27 cellular contexts compared by ENCODE assay signal in genomic region chr14:73339206-73339605, GRCh38.
DNase-seq lines count a peak whose midpoint lies in the region; ATAC-seq, FAIRE-seq and TF ChIP-seq lines count a peak whose summit lies in the region.
"Had no signal": no experiment of that assay in that cellular context is flagged by ENCODE, and none has a peak within 500 bp of the region (broad histone marks: within the 10 kb centered on the region; RNA-seq: fewer than 3 reads in every experiment).

No MANE protein-coding gene starts in this region.

- H3K36me3 ChIP-seq in HEK293 (ENCODE audit: control insufficient read depth in 2 of 2, insufficient read depth in 1 of 2, low read length in 2 of 2) (no peaks in the 10 kb centered on the region), WERI-Rb-1 (peaks cover 8% of the 10 kb centered on the region)
- H3K36me3 ChIP-seq: SJCRH30 had no signal

- H3K4me1 ChIP-seq in HEK293 (ENCODE audit: control insufficient read depth, insufficient read depth, low read length), result peaks cover 11% of the 10 kb centered on the region; the same call in 1 of the 2 replicates
- H3K4me1 ChIP-seq: A549; BLaER1 treated with 17β-estradiol and CSF1 and Interleukin-3, amounts not matched to agents 10 nM and 100 nM; SJCRH30 had no signal

- ATAC-seq in HG03442 (IDR thresholded peaks at IDR 0.05; ENCODE audit: unreplicated experiment), result no peak
- ATAC-seq: A549, HepG2, PC-3, Right ventricle myocardium inferior had no signal

- H3K9me3 ChIP-seq in HEK293 (ENCODE audit: control insufficient read depth, insufficient read depth, low read depth, low read length) (no peaks in the 10 kb centered on the region), WERI-Rb-1 (ENCODE audit: severe bottlenecking) (no peaks in the 10 kb centered on the region)
- H3K9me3 ChIP-seq: A549, SJCRH30 had no signal

- CTCF ChIA-PET in HEK293 (lab: Yijun Ruan, JAX), result interaction anchor here (0.6 kb wide), 1 partner anchor 453 kb away, joined by 3 read pairs; no protein-coding TSS in a partner anchor

- no peaks in the 10 kb centered on the region for H3K27me3 ChIP-seq in WERI-Rb-1 (ENCODE audit: insufficient read depth, low read depth, severe bottlenecking)
- H3K27me3 ChIP-seq: BLaER1 treated with 17β-estradiol and CSF1 and Interleukin-3, amounts not matched to agents 10 nM and 100 nM; SJCRH30 had no signal

- DNase-seq in WERI-Rb-1 (no peak), islet precursor cell (peak; percentile 64), urothelium cell line (ENCODE audit: low spot score) (no peak), NK-92 (lab: John Stamatoyannopoulos, UW; ENCODE audit: unreplicated experiment) (no peak)
- DNase-seq in activated effector memory CD4-positive, alpha-beta T cell treated with Interleukin-2 at 50 U/mL for 16 hours, result no peak
- DNase-seq: AML-193; CD4-positive, alpha-beta T cell; COR-L47; DMS53; HCEC 1CT; MV-4-11; NCI-H1105; NCI-H1436 treated with DMSO at 0.1 percent for 48 hours; NCI-H187 treated with DMSO at 0.1 percent for 48 hours; NCI-H2171 treated with DMSO at 0.1 percent for 48 hours; NCI-H345; NCI-H510A treated with DMSO at 0.1 percent for 48 hours; NK-92 treated with Interleukin-12 subunit alpha and Interleukin-12 subunit beta, amount 100 ng/mL, for 24 hours; PC-3; SJCRH30 had no signal

- H3K4me3 ChIP-seq in HEK293 (ENCODE audit: low read depth, low read length) (no peak overlapping the region), WERI-Rb-1 (ENCODE audit: low read depth, low read length) (no peak overlapping the region)
- H3K4me3 ChIP-seq: A549; BLaER1 treated with 17β-estradiol and CSF1 and Interleukin-3, amounts not matched to agents 10 nM and 100 nM; SJCRH30 had no signal

- POLR2A ChIA-PET in HEK293 (lab: Yijun Ruan, JAX), result no interaction called here

- H3K27ac ChIP-seq in HEK293 (ENCODE audit: extremely low read depth, low read depth, low read length) (no peak overlapping the region), WERI-Rb-1 (peak overlapping the region; percentile 80)
- H3K27ac ChIP-seq: A549; BLaER1 treated with 17β-estradiol and CSF1 and Interleukin-3, amounts not matched to agents 10 nM and 100 nM; SJCRH30 had no signal

- FAIRE-seq in urothelium cell line (lab: Jason Lieb, UNC), result peak; percentile 67
- FAIRE-seq: A549, H1, HepG2 had no signal

- no peak for TF ChIP-seq CTCF in HEK293 (tag by site-specific recombination; IDR thresholded peaks at IDR 0.05)
- TF ChIP-seq CTCF in WERI-Rb-1 (IDR thresholded peaks at IDR 0.05; ENCODE audit: low read depth, low read length), result no peak

TF ChIP-seq in HEK293, 187 proteins besides CTCF, POLR2A, EP300 and RAD21:
- TF ChIP-seq ZNF223 (tag by site-specific recombination; IDR thresholded peaks at IDR 0.05) (no peak), ZSCAN23 (tag by site-specific recombination; IDR thresholded peaks at IDR 0.05) (no peak), INSM2 (tag by site-specific recombination; IDR thresholded peaks at IDR 0.05) (no peak), SCRT2 (tag by site-specific recombination; IDR thresholded peaks at IDR 0.05) (no peak), ZNF623 (tag by site-specific recombination; IDR thresholded peaks at IDR 0.05) (peak; percentile 35)
